1 cellular context compared by ENCODE assay signal in genomic region chr16:85463672-85464071, GRCh38.
TF ChIP-seq lines count a peak whose summit lies in the region.

No MANE protein-coding gene starts in this region.

TF ChIP-seq in HepG2, 621 proteins besides CTCF, POLR2A, EP300 and RAD21 (continued from another document):
- TF ChIP-seq, protein P1, sequence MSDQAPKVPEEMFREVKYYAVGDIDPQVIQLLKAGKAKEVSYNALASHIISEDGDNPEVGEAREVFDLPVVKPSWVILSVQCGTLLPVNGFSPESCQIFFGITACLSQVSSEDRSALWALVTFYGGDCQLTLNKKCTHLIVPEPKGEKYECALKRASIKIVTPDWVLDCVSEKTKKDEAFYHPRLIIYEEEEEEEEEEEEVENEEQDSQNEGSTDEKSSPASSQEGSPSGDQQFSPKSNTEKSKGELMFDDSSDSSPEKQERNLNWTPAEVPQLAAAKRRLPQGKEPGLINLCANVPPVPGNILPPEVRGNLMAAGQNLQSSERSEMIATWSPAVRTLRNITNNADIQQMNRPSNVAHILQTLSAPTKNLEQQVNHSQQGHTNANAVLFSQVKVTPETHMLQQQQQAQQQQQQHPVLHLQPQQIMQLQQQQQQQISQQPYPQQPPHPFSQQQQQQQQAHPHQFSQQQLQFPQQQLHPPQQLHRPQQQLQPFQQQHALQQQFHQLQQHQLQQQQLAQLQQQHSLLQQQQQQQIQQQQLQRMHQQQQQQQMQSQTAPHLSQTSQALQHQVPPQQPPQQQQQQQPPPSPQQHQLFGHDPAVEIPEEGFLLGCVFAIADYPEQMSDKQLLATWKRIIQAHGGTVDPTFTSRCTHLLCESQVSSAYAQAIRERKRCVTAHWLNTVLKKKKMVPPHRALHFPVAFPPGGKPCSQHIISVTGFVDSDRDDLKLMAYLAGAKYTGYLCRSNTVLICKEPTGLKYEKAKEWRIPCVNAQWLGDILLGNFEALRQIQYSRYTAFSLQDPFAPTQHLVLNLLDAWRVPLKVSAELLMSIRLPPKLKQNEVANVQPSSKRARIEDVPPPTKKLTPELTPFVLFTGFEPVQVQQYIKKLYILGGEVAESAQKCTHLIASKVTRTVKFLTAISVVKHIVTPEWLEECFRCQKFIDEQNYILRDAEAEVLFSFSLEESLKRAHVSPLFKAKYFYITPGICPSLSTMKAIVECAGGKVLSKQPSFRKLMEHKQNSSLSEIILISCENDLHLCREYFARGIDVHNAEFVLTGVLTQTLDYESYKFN (CRISPR knock-in tag; conservative IDR thresholded peaks at IDR 0.05): 0 out of 2 replicates have a peak, but pooled peaks have one; percentile 9
- TF ChIP-seq ZBTB3 (CRISPR knock-in tag; IDR thresholded peaks at IDR 0.05; ENCODE audit: borderline replicate concordance, low read depth) (no peak), SALL1 (CRISPR knock-in tag; IDR thresholded peaks at IDR 0.05) (0 out of 2 replicates have a peak, but pooled peaks have one; percentile 14), ZEB1 (IDR thresholded peaks at IDR 0.05; ENCODE audit: insufficient replicate concordance, low read depth) (peak; percentile 42), SMAD9 (CRISPR knock-in tag; IDR thresholded peaks at IDR 0.05) (no peak), ZKSCAN1 (IDR thresholded peaks at IDR 0.05; ENCODE audit: low read length) (no peak)
- TF ChIP-seq, protein P2, sequence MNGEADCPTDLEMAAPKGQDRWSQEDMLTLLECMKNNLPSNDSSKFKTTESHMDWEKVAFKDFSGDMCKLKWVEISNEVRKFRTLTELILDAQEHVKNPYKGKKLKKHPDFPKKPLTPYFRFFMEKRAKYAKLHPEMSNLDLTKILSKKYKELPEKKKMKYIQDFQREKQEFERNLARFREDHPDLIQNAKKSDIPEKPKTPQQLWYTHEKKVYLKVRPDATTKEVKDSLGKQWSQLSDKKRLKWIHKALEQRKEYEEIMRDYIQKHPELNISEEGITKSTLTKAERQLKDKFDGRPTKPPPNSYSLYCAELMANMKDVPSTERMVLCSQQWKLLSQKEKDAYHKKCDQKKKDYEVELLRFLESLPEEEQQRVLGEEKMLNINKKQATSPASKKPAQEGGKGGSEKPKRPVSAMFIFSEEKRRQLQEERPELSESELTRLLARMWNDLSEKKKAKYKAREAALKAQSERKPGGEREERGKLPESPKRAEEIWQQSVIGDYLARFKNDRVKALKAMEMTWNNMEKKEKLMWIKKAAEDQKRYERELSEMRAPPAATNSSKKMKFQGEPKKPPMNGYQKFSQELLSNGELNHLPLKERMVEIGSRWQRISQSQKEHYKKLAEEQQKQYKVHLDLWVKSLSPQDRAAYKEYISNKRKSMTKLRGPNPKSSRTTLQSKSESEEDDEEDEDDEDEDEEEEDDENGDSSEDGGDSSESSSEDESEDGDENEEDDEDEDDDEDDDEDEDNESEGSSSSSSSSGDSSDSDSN (CRISPR knock-in tag; IDR thresholded peaks at IDR 0.05): peak; percentile 0; the same call in 1 of the 2 replicates
- TF ChIP-seq, protein P3, sequence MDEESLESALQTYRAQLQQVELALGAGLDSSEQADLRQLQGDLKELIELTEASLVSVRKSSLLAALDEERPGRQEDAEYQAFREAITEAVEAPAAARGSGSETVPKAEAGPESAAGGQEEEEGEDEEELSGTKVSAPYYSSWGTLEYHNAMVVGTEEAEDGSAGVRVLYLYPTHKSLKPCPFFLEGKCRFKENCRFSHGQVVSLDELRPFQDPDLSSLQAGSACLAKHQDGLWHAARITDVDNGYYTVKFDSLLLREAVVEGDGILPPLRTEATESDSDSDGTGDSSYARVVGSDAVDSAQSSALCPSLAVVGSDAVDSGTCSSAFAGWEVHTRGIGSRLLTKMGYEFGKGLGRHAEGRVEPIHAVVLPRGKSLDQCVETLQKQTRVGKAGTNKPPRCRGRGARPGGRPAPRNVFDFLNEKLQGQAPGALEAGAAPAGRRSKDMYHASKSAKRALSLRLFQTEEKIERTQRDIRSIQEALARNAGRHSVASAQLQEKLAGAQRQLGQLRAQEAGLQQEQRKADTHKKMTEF (CRISPR knock-in tag; IDR thresholded peaks at IDR 0.05): no peak
